Comparison of ENCODE assay signal across 9 cellular contexts in the genomic region with DNA sequence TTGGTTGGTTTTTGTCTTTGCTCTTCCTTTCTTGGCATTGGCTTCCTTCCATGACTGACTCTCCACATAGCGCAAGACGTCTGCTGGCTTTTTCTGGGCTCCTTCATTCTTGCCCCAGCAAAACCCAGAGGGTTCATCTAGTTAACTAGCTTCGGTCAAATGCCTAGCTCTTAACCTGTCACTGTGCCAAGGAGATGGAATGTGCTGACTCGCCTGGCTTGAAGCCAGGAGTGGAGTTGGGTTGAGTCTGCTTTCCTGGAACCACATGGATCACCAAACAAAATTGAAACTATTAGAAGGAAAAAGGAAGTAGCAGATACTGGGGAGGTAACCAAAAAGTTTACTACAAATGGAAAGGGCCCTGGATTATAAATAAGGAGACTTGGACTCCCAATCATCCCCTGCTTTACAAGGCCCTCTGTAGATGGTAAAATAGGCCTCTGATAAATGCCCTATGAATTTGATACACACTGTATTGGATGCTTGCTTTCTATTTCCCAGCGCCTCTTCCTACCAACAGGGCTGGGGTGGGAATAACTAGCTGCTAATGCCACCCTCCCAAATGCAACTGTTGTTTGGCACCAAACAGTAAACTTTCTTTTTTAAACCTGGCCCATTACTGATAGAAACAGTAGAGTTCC. TPM values are rescaled to one million over a fixed set of nuclear protein-coding genes. Genes with fewer than 3 reads are reported as not detected.
DNase-seq lines count a peak whose midpoint lies in the region; ATAC-seq, FAIRE-seq and TF ChIP-seq lines count a peak whose summit lies in the region.
"Had no signal": no experiment of that assay in that cellular context is flagged by ENCODE, and none has a peak within 500 bp of the region (broad histone marks: within the 10 kb centered on the region; RNA-seq: fewer than 3 reads in every experiment).

No MANE protein-coding gene starts in this region.

- ATAC-seq in natural killer cell = no peak
- no peak for ATAC-seq in natural killer cell treated with Interleukin-12 subunit alpha and Interleukin-12 subunit beta and Interleukin-15 and Interleukin-18, amount 100 ng/mL, for 72 hours
- ATAC-seq in HG03196 (IDR thresholded peaks at IDR 0.05; ENCODE audit: unreplicated experiment) = no peak
- no peak for ATAC-seq in HG02623 (IDR thresholded peaks at IDR 0.05; ENCODE audit: unreplicated experiment)

- H3K27ac ChIP-seq in keratinocyte (ENCODE audit: control insufficient read depth, insufficient read depth, low read length) (no peak overlapping the region), ascending aorta (no peak overlapping the region)

- no peaks in the 10 kb centered on the region for H3K27me3 ChIP-seq in keratinocyte (ENCODE audit: control insufficient read depth, extremely low read depth, insufficient read depth, low read length)
- H3K27me3 ChIP-seq in ascending aorta = no peaks in the 10 kb centered on the region

- H3K36me3 ChIP-seq in keratinocyte (ENCODE audit: control insufficient read depth in 2 of 2, extremely low read depth in 1 of 2, insufficient read depth in 2 of 2, low read length in 2 of 2) (peaks cover 8 to 19% of the 10 kb centered on the region in 2 experiments), ascending aorta (peaks cover 4 to 20% of the 10 kb centered on the region in 2 donors)

- no peaks in the 10 kb centered on the region for H3K9me3 ChIP-seq in keratinocyte (ENCODE audit: control insufficient read depth, low read depth, low read length)
- no peaks in the 10 kb centered on the region for H3K9me3 ChIP-seq in ascending aorta

- no peak overlapping the region for H3K4me3 ChIP-seq in keratinocyte (ENCODE audit: control insufficient read depth in 2 of 3, extremely low read depth in 1 of 3, insufficient read depth in 2 of 3, low read depth in 1 of 3, low read length in 3 of 3)
- H3K4me3 ChIP-seq in ascending aorta = no peak overlapping the region

- H3K27me3 Mint-ChIP-seq in natural killer cell (ENCODE audit: low read depth in 2 of 2) = no peaks in the 10 kb centered on the region
- no peaks in the 10 kb centered on the region for H3K27me3 Mint-ChIP-seq in natural killer cell treated with Interleukin-12 subunit alpha and Interleukin-12 subunit beta and Interleukin-15 and Interleukin-18, amount 100 ng/mL, for 72 hours
- H3K27me3 Mint-ChIP-seq: central memory CD8-positive, alpha-beta T cell had no signal

- peak; percentile 87 for FAIRE-seq in keratinocyte (lab: Jason Lieb, UNC)

- H4K20me1 ChIP-seq in keratinocyte (ENCODE audit: control insufficient read depth, extremely low read depth, insufficient read depth, low read length) = no peaks in the 10 kb centered on the region

- TF ChIP-seq CTCF in natural killer cell (IDR thresholded peaks at IDR 0.05) (no peak), keratinocyte (optimal IDR thresholded peaks at IDR 0.05 in 1 of 3, IDR thresholded peaks at IDR 0.05 in 1 of 3, conservative IDR thresholded peaks at IDR 0.05 in 1 of 3; ENCODE audit: extremely low read depth in 1 of 3, insufficient read depth in 2 of 3, low read length in 3 of 3) (no peak), ascending aorta (IDR thresholded peaks at IDR 0.05) (no peak)

- dilution Hi-C loops in keratinocyte (cut with MboI; ENCODE audit: extremely low pct_ligation_motif_present, low sequenced_read_pairs) = no loop called here

- DNase-seq in natural killer cell = no peak
- no peak for DNase-seq in natural killer cell treated with Interleukin-12 subunit alpha and Interleukin-12 subunit beta and Interleukin-15 and Interleukin-18, amount 100 ng/mL, for 72 hours (ENCODE audit: low spot score)
- DNase-seq in amniotic stem cell (lab: John Stamatoyannopoulos, UW) = peak; percentile 29
- peak; percentile 60 for DNase-seq in keratinocyte (ENCODE audit: low read depth, low spot score)
- DNase-seq in ascending aorta (ENCODE audit: low spot score in 2 of 2) = no peak
- no peak for DNase-seq in stimulated activated CD4-positive, alpha-beta T cell treated with anti-CD3 and anti-CD28 coated beads, Interleukin-4, amount 100 ng/mL, for 1 hour

- no peaks in the 10 kb centered on the region for H3K9me3 Mint-ChIP-seq in natural killer cell
- H3K9me3 Mint-ChIP-seq in natural killer cell treated with Interleukin-12 subunit alpha and Interleukin-12 subunit beta and Interleukin-15 and Interleukin-18, amount 100 ng/mL, for 72 hours = no peaks in the 10 kb centered on the region
- H3K9me3 Mint-ChIP-seq: central memory CD8-positive, alpha-beta T cell had no signal

- peaks cover 7% of the 10 kb centered on the region for H3K36me3 Mint-ChIP-seq in natural killer cell
- peaks cover 5% of the 10 kb centered on the region for H3K36me3 Mint-ChIP-seq in natural killer cell treated with Interleukin-12 subunit alpha and Interleukin-12 subunit beta and Interleukin-15 and Interleukin-18, amount 100 ng/mL, for 72 hours

- H3K27ac Mint-ChIP-seq in natural killer cell = peak overlapping the region; percentile 3 to 16
- H3K27ac Mint-ChIP-seq in natural killer cell treated with Interleukin-12 subunit alpha and Interleukin-12 subunit beta and Interleukin-15 and Interleukin-18, amount 100 ng/mL, for 72 hours = peak overlapping the region in 1 of 2 donors; percentile 49

- H3K4me3 Mint-ChIP-seq in natural killer cell = no peak overlapping the region
- H3K4me3 Mint-ChIP-seq in natural killer cell treated with Interleukin-12 subunit alpha and Interleukin-12 subunit beta and Interleukin-15 and Interleukin-18, amount 100 ng/mL, for 72 hours = no peak overlapping the region
- H3K4me3 Mint-ChIP-seq: central memory CD8-positive, alpha-beta T cell had no signal

- peak overlapping the region; percentile 48 for H3K4me2 ChIP-seq in keratinocyte (ENCODE audit: control insufficient read depth, extremely low read depth, insufficient read depth, low read depth, low read length)

- no peak overlapping the region for H2AFZ ChIP-seq in keratinocyte (ENCODE audit: control insufficient read depth, low read length)

- intact Hi-C loops in natural killer cell (cut with micrococcal nuclease) = no loop called here
- intact Hi-C loops in ascending aorta (cut with DNase I) = no loop called here

- peaks cover 78% of the 10 kb centered on the region for H3K79me2 ChIP-seq in keratinocyte (ENCODE audit: control insufficient read depth, insufficient read depth, low read length)

- H3K4me1 Mint-ChIP-seq in natural killer cell = peaks cover 19 to 33% of the 10 kb centered on the region in 2 donors
- peaks cover 13% of the 10 kb centered on the region in 2 donors for H3K4me1 Mint-ChIP-seq in natural killer cell treated with Interleukin-12 subunit alpha and Interleukin-12 subunit beta and Interleukin-15 and Interleukin-18, amount 100 ng/mL, for 72 hours (ENCODE audit: low read depth in 2 of 2)

- H3K4me1 ChIP-seq in keratinocyte (ENCODE audit: control insufficient read depth, extremely low read depth, insufficient read depth, low read length) (peaks cover 26% of the 10 kb centered on the region), ascending aorta (no peaks in the 10 kb centered on the region)

- H3K9me1 ChIP-seq in keratinocyte (ENCODE audit: control insufficient read depth, extremely low read depth, insufficient read depth, low read length) = no peaks in the 10 kb centered on the region

- no peak overlapping the region for H3K9ac ChIP-seq in keratinocyte (ENCODE audit: control insufficient read depth, extremely low read depth, insufficient read depth, low read length)

RNA-seq across cellular contexts. Expression of a gene that starts 11.3 kb away (rescaled TPM):
- total RNA-seq in natural killer cell (10 to 100 TPM; 49.8 to 55.8 (median 54.5) TPM), ascending aorta (14.5 TPM)
- 10 to 100 TPM; 26.2 to 47.7 TPM for total RNA-seq in natural killer cell treated with Interleukin-12 subunit alpha and Interleukin-12 subunit beta and Interleukin-15 and Interleukin-18, amount 100 ng/mL, for 72 hours
- 32.4 to 52.1 TPM (median 35.2 TPM) in 3 replicates for polyA plus RNA-seq in keratinocyte
- 168 TPM for polyA plus RNA-seq in keratinocyte (2011; ENCODE audit: low read depth)
- 23.2 and 57.4 TPM in 2 replicates for polyA plus RNA-seq in keratinocyte (2011; cell fraction: cytosol; rRNA removed)
- polyA plus RNA-seq in keratinocyte (2011; cell fraction: nucleus; rRNA removed) = 45.1 and 46.7 TPM in 2 replicates
- polyA plus RNA-seq in keratinocyte (2012; ENCODE audit: low replicate concordance) = 26.7 and 32.1 TPM in 2 replicates
- 16.7 to 62.3 TPM (median 35.9 TPM) in 3 replicates for polyA minus RNA-seq in keratinocyte
- 23.8 TPM for polyA minus RNA-seq in keratinocyte (2011; cell fraction: cytosol; rRNA and poly(A)+ RNA removed)
- polyA minus RNA-seq in keratinocyte (2011; cell fraction: nucleus; rRNA and poly(A)+ RNA removed) = 29.8 and 58.3 TPM in 2 replicates

RNA-seq across cellular contexts. Expression of a gene that starts 53.7 kb away (rescaled TPM):
- total RNA-seq in natural killer cell (under 1 TPM in 2 of 3 donors, not detected in 1; 0.09 to 0.75 TPM), ascending aorta (not detected)
- under 1 TPM; 0.17 to 0.78 TPM for total RNA-seq in natural killer cell treated with Interleukin-12 subunit alpha and Interleukin-12 subunit beta and Interleukin-15 and Interleukin-18, amount 100 ng/mL, for 72 hours
- 0.01 to 0.19 TPM (median 0.07 TPM) in 3 replicates for polyA plus RNA-seq in keratinocyte
- not detected for polyA plus RNA-seq in keratinocyte (2011; ENCODE audit: low read depth)
- 0.07 TPM in 1 of 2 replicates, not detected in the other for polyA plus RNA-seq in keratinocyte (2011; cell fraction: cytosol; rRNA removed)
- polyA plus RNA-seq in keratinocyte (2011; cell fraction: nucleus; rRNA removed) = 0.05 and 0.12 TPM in 2 replicates
- 0.05 TPM in 1 of 2 replicates, not detected in the other for polyA plus RNA-seq in keratinocyte (2012; ENCODE audit: low replicate concordance)
- polyA minus RNA-seq in keratinocyte = 0.64 TPM in 1 of 3 replicates, not detected in the others
- not detected for polyA minus RNA-seq in keratinocyte (2011; cell fraction: cytosol; rRNA and poly(A)+ RNA removed)
- polyA minus RNA-seq in keratinocyte (2011; cell fraction: nucleus; rRNA and poly(A)+ RNA removed) = 0.23 TPM in 1 of 2 replicates, not detected in the other

Comparison
In these comparisons a context has a peak if more than half of its experiments do, and no peak if none do; other contexts are left out.
1. DNase-seq: peak in amniotic stem cell (single experiment) and keratinocyte (single experiment); none in natural killer cell (single experiment), natural killer cell treated with Interleukin-12 subunit alpha and Interleukin-12 subunit beta and Interleukin-15 and Interleukin-18, amount 100 ng/mL, for 72 hours (single experiment), ascending aorta (0 of 2) and stimulated activated CD4-positive, alpha-beta T cell treated with anti-CD3 and anti-CD28 coated beads, Interleukin-4, amount 100 ng/mL, for 1 hour (single experiment).